Comparison of ENCODE assay signal across 30 cellular contexts in the genomic region with DNA sequence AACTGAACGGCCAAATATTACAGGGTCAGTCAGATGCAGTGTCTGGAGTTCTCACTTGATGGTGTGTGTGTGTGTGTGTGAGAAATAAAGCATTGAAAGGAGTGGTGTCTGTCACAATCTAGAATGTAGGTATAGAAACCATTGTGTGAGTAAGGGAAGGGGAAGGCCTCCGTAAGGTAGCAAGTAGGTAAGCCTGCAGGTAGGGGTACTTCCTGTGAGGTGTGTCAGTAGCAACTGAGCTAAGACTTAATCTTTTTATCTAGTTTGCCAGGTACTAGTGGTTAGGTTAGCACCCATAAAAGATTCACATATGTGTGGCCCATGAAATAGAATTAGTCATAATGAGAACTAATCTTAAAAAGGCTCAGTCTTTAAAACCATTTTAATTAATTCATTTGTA.
"Had no signal": no experiment of that assay in that cellular context is flagged by ENCODE, and none has a peak within 500 bp of the region (broad histone marks: within the 10 kb centered on the region; RNA-seq: fewer than 3 reads in every experiment).

No MANE protein-coding gene starts in this region.

- H3K27ac ChIP-seq: esophagus muscularis mucosa, foreskin keratinocyte, gastrocnemius medialis, heart left ventricle, WERI-Rb-1 had no signal

- H3K9me3 Mint-ChIP-seq: activated CD4-positive, alpha-beta memory T cell treated with anti-CD3 and anti-CD28 coated beads, Interleukin-2, amount 10 ng/mL, durations not matched to agents 7 days and 5 days; activated CD4-positive, alpha-beta T cell treated with anti-CD3 and anti-CD28 coated beads, Interleukin-2, amount 10 ng/mL, durations not matched to agents 24 days and 14 days had no signal

- DNase-seq: activated CD4-positive, alpha-beta memory T cell treated with anti-CD3 and anti-CD28 coated beads, Interleukin-2, amount 10 ng/mL, durations not matched to agents 7 days and 5 days; activated CD4-positive, alpha-beta T cell treated with anti-CD3 and anti-CD28 coated beads for 36 hours; activated CD4-positive, alpha-beta T cell treated with anti-CD3 and anti-CD28 coated beads, Interleukin-2, amount 10 ng/mL, durations not matched to agents 24 days and 14 days; activated CD4-positive, CD25-positive, alpha-beta regulatory T cell; activated CD4-positive, CD25-positive, alpha-beta regulatory T cell treated with anti-CD3 and anti-CD28 coated beads, Interleukin-2, amount 50 U/mL, for 72 hours; activated CD8-positive, alpha-beta memory T cell treated with anti-CD3 and anti-CD28 coated beads, Interleukin-2, amount 50 U/mL, for 48 hours; activated gamma-delta T cell; activated naive CD4-positive, alpha-beta T cell; activated naive CD4-positive, alpha-beta T cell treated with anti-CD3 and anti-CD28 coated beads, Interleukin-2, amount 50 U/mL, for 16 hours; activated T-cell treated with anti-CD3 and anti-CD28 coated beads for 4 hours; activated T-cell treated with anti-CD3 and anti-CD28 coated beads, Interleukin-2, amount 50 U/mL, for 24 hours; activated T-cell treated with anti-CD3 and anti-CD28 coated beads, Interleukin-2, amount 50 U/mL, for 72 hours; amniotic stem cell; anterior cingulate cortex; caudate nucleus; cortex of kidney; dermis blood vessel endothelial cell; effector CD4-positive, alpha-beta T cell; effector memory CD8-positive, alpha-beta T cell; erythroblast; foreskin keratinocyte; gastrocnemius medialis; glutamatergic neuron; heart left ventricle; T-helper 17 cell; T1000; WERI-Rb-1 had no signal

- H3K36me3 ChIP-seq: esophagus muscularis mucosa, gastrocnemius medialis, heart left ventricle, WERI-Rb-1 had no signal

- H3K27me3 ChIP-seq: esophagus muscularis mucosa, foreskin keratinocyte, gastrocnemius medialis, heart left ventricle had no signal

- H3K4me1 ChIP-seq: esophagus muscularis mucosa, gastrocnemius medialis, heart left ventricle had no signal

- H3K36me3 Mint-ChIP-seq: activated naive CD8-positive, alpha-beta T cell had no signal

- H3K9me3 ChIP-seq: gastrocnemius medialis had no signal

- H3K4me3 ChIP-seq: esophagus muscularis mucosa, gastrocnemius medialis, heart left ventricle had no signal

- H3K27ac Mint-ChIP-seq: activated CD4-positive, alpha-beta memory T cell treated with anti-CD3 and anti-CD28 coated beads, Interleukin-2, amount 10 ng/mL, durations not matched to agents 7 days and 5 days; activated CD4-positive, alpha-beta T cell treated with anti-CD3 and anti-CD28 coated beads for 36 hours; activated CD4-positive, alpha-beta T cell treated with anti-CD3 and anti-CD28 coated beads, Interleukin-2, amount 10 ng/mL, durations not matched to agents 24 days and 14 days; activated naive CD8-positive, alpha-beta T cell; activated T-cell treated with anti-CD3 and anti-CD28 coated beads, Interleukin-2, amount 50 U/mL, for 24 hours; activated T-cell treated with anti-CD3 and anti-CD28 coated beads, Interleukin-2, amount 50 U/mL, for 72 hours; effector memory CD8-positive, alpha-beta T cell; T-helper 17 cell; T-helper 2 cell treated with Interferon-gamma antibody and Interleukin-4, amounts not matched to agents 5 μg/mL and 100 μg/mL, for 36 hours had no signal

- ATAC-seq: activated CD4-positive, alpha-beta T cell treated with anti-CD3 and anti-CD28 coated beads for 36 hours; activated T-cell treated with anti-CD3 and anti-CD28 coated beads, Interleukin-2, amount 50 U/mL, for 72 hours; effector memory CD8-positive, alpha-beta T cell; foreskin keratinocyte; gastrocnemius medialis; heart left ventricle; T-helper 17 cell had no signal

- H3K27me3 Mint-ChIP-seq: activated CD4-positive, alpha-beta memory T cell treated with anti-CD3 and anti-CD28 coated beads, Interleukin-2, amount 10 ng/mL, durations not matched to agents 7 days and 5 days; activated CD4-positive, alpha-beta T cell treated with anti-CD3 and anti-CD28 coated beads for 36 hours; activated CD4-positive, alpha-beta T cell treated with anti-CD3 and anti-CD28 coated beads, Interleukin-2, amount 10 ng/mL, durations not matched to agents 24 days and 14 days; activated naive CD8-positive, alpha-beta T cell; activated T-cell treated with anti-CD3 and anti-CD28 coated beads, Interleukin-2, amount 50 U/mL, for 24 hours; effector memory CD8-positive, alpha-beta T cell; T-helper 17 cell had no signal

- H3K4me3 Mint-ChIP-seq: activated CD4-positive, alpha-beta memory T cell treated with anti-CD3 and anti-CD28 coated beads, Interleukin-2, amount 10 ng/mL, durations not matched to agents 7 days and 5 days; activated CD4-positive, alpha-beta T cell treated with anti-CD3 and anti-CD28 coated beads for 36 hours; activated CD4-positive, alpha-beta T cell treated with anti-CD3 and anti-CD28 coated beads, Interleukin-2, amount 10 ng/mL, durations not matched to agents 24 days and 14 days; activated naive CD8-positive, alpha-beta T cell; activated T-cell treated with anti-CD3 and anti-CD28 coated beads, Interleukin-2, amount 50 U/mL, for 24 hours; activated T-cell treated with anti-CD3 and anti-CD28 coated beads, Interleukin-2, amount 50 U/mL, for 72 hours; effector memory CD8-positive, alpha-beta T cell; T-helper 17 cell; T-helper 2 cell treated with Interferon-gamma antibody and Interleukin-4, amounts not matched to agents 5 μg/mL and 100 μg/mL, for 36 hours had no signal

- H3K4me1 Mint-ChIP-seq: activated CD4-positive, alpha-beta memory T cell treated with anti-CD3 and anti-CD28 coated beads, Interleukin-2, amount 10 ng/mL, durations not matched to agents 7 days and 5 days; activated CD4-positive, alpha-beta T cell treated with anti-CD3 and anti-CD28 coated beads for 36 hours; activated CD4-positive, alpha-beta T cell treated with anti-CD3 and anti-CD28 coated beads, Interleukin-2, amount 10 ng/mL, durations not matched to agents 24 days and 14 days; T-helper 17 cell had no signal
